Comparison of ENCODE assay signal across 8 cellular contexts in genomic region chr14:32201196-32201815, GRCh38. TPM values are rescaled to one million over a fixed set of nuclear protein-coding genes. Genes with fewer than 3 reads are reported as not detected.
DNase-seq lines count a peak whose midpoint lies in the region; ATAC-seq, FAIRE-seq and TF ChIP-seq lines count a peak whose summit lies in the region.

No MANE protein-coding gene starts in this region.

- H3K36me3 Mint-ChIP-seq in T-cell: no peaks in the 10 kb centered on the region

- intact Hi-C loops in ascending aorta (cut with DNase I): loop anchor here (5.0 kb wide), 4 partner anchors 266 to 1174 kb away; partner anchors contain the start of genes AP4S1, HECTD1, NUBPL and STRN3

- H3K27ac Mint-ChIP-seq in T-cell: peak overlapping the region; percentile 99 to 100

- no peaks in the 10 kb centered on the region for H3K27me3 ChIP-seq in ascending aorta

- no peak for TF ChIP-seq CTCF in ascending aorta (IDR thresholded peaks at IDR 0.05)
- TF ChIP-seq CTCF in retinal pigment epithelial cell (conservative IDR thresholded peaks at IDR 0.05; ENCODE audit: low read depth, low read length): no peak

- H3K4me1 Mint-ChIP-seq in T-cell: peaks cover 29 to 45% (median 38%) of the 10 kb centered on the region in 3 donors

- DNase-seq in NCI-H1092 treated with DMSO at 0.1 percent for 48 hours (lab: John Stamatoyannopoulos, UW) (peak; percentile 82), T-cell (peak; percentile 9 to 71 (median 48)), ascending aorta (ENCODE audit: low spot score in 2 of 2) (peak; percentile 11 to 88), hypothalamus (lab: John Stamatoyannopoulos, UW) (peak; percentile 18 to 87 (median 64)), retinal pigment epithelial cell (ENCODE audit: low read depth) (no peak), frontal cortex (ENCODE audit: low spot score in 2 of 2) (no peak)

- peak overlapping the region; percentile 86 to 93 (median 86) for H3K4me3 Mint-ChIP-seq in T-cell

- H3K4me3 ChIP-seq in ascending aorta (peak overlapping the region; percentile 72 to 75), retinal pigment epithelial cell (ENCODE audit: low read length) (peak overlapping the region; percentile 86)

- no peaks in the 10 kb centered on the region for H3K27me3 Mint-ChIP-seq in T-cell

- CTCF ChIA-PET in T-cell (lab: Charles Lee): no interaction called here

- no peaks in the 10 kb centered on the region for H3K9me3 Mint-ChIP-seq in T-cell

- H3K27ac ChIP-seq in ascending aorta: peak overlapping the region; percentile 69 to 75

- POLR2A ChIA-PET in T-cell (lab: Charles Lee): no interaction called here

- peak; percentile 51 for FAIRE-seq in G401.6 (lab: Jason Lieb, UNC)
- no peak for FAIRE-seq in frontal cortex (lab: Jason Lieb, UNC)

- no peaks in the 10 kb centered on the region for H3K4me1 ChIP-seq in ascending aorta

- no peaks in the 10 kb centered on the region for H3K9me3 ChIP-seq in ascending aorta

- ATAC-seq in HG02571 (IDR thresholded peaks at IDR 0.05; ENCODE audit: unreplicated experiment): peak; percentile 62
- ATAC-seq in T-cell (replicated peaks in 1 of 4): peak; percentile 31 to 59 (median 52)

- no peaks in the 10 kb centered on the region for H3K36me3 ChIP-seq in ascending aorta

RNA-seq across cellular contexts. Expression of gene RNU6-7, which starts 0.5 kb away (rescaled TPM):
- total RNA-seq in T-cell (not detected), ascending aorta (not detected), frontal cortex (not detected)

RNA-seq across cellular contexts. Expression of gene RNU6-8, which starts 1.8 kb away (rescaled TPM):
- total RNA-seq in T-cell (not detected), ascending aorta (not detected), frontal cortex (not detected)

Comparison
In these comparisons a context has a peak if more than half of its experiments do, and no peak if none do; other contexts are left out.
1. DNase-seq: peak in NCI-H1092 treated with DMSO at 0.1 percent for 48 hours (single experiment), T-cell (34 of 34), ascending aorta (2 of 2) and hypothalamus (51 of 51); none in retinal pigment epithelial cell (single experiment) and frontal cortex (0 of 2).